Comparison of ENCODE assay signal across 1 cellular context in genomic region chr13:75482070-75482819, GRCh38.
TF ChIP-seq lines count a peak whose summit lies in the region.

TBC1D4 (minus strand) TSS chr13:75482169; CDS start chr13:75481767, 402 bp downstream.

TF ChIP-seq in H1, 55 proteins besides CTCF, POLR2A, EP300 and RAD21 (continued from another document):
- TF ChIP-seq RXRA (IDR thresholded peaks at IDR 0.05; ENCODE audit: insufficient read depth, low read depth, low read length) (no peak), MAFK (IDR thresholded peaks at IDR 0.05; ENCODE audit: low read depth, low read length) (no peak), CEBPB (IDR thresholded peaks at IDR 0.05; ENCODE audit: low read depth, low read length) (no peak), EGR1 (IDR thresholded peaks at IDR 0.05; ENCODE audit: borderline replicate concordance, low read depth, low read length) (no peak), JUND (IDR thresholded peaks at IDR 0.05; ENCODE audit: low read length) (0 out of 2 replicates have a peak, but pooled peaks have one; percentile 26), SRF (IDR thresholded peaks at IDR 0.05; ENCODE audit: low read depth, low read length) (no peak), BACH1 (IDR thresholded peaks at IDR 0.05; ENCODE audit: low read length) (0 out of 2 replicates have a peak, but pooled peaks have one; percentile 49), MAX (IDR thresholded peaks at IDR 0.05) (peak; percentile 44), KDM4A (IDR thresholded peaks at IDR 0.05; ENCODE audit: low read depth, low read length, severe bottlenecking) (peak; percentile 11), YY1 (IDR thresholded peaks at IDR 0.05; ENCODE audit: low read depth, low read length) (peak; percentile 71; the same call in 1 of the 2 replicates), EZH2 (IDR thresholded peaks at IDR 0.05; ENCODE audit: low read depth, low read length, severe bottlenecking) (no peak), KDM1A (IDR thresholded peaks at IDR 0.05; ENCODE audit: borderline replicate concordance, low read length) (no peak), TBP (IDR thresholded peaks at IDR 0.05; ENCODE audit: low read depth, low read length) (peak; percentile 78; the same call in 1 of the 2 replicates), POU5F1 (IDR thresholded peaks at IDR 0.05; ENCODE audit: low read depth, low read length) (no peak), CHD2 (IDR thresholded peaks at IDR 0.05; ENCODE audit: low read length) (no peak), RNF2 (IDR thresholded peaks at IDR 0.05; ENCODE audit: borderline replicate concordance, low read depth, low read length, missing control alignments, poor library complexity, severe bottlenecking) (no peak), TAF1 (IDR thresholded peaks at IDR 0.05; ENCODE audit: low read depth, low read length) (peak; percentile 62)
